ENCODE assay signal across 8 cellular contexts in the genomic region with DNA sequence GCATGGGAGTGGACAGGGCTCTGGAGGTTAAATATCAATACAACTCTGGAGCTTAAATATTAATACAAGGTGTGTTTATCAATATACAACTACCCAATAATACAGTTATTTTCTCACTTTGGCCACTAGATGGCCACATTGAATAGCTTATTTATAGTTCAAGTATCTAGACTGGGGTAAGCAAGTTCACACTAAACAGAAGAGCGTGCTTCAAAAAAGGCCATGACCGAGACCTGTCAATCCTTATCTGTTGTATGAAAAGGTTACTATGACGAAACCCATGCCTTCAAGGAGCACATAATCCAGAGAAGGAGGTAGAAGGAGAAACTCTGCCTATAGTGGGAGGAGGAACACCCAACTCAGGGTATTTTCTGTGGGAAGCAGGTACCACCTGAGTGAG. TPM values are rescaled to one million over a fixed set of nuclear protein-coding genes. Genes with fewer than 3 reads are reported as not detected.
DNase-seq lines count a peak whose midpoint lies in the region; ATAC-seq, FAIRE-seq and TF ChIP-seq lines count a peak whose summit lies in the region.

No MANE protein-coding gene starts in this region.

- CTCF ChIA-PET in T-cell (lab: Charles Lee), result interaction anchor here (0.5 to 3.7 kb wide), 40 partner anchors 11 to 1780 kb away, joined by 3 to 65 read pairs (median 4); a partner anchor contains a TSS

- no peaks in the 10 kb centered on the region for H3K27me3 Mint-ChIP-seq in T-cell
- no peaks in the 10 kb centered on the region for H3K27me3 Mint-ChIP-seq in osteocyte (ENCODE audit: unreplicated experiment)

- POLR2A ChIA-PET in T-cell (lab: Charles Lee), result interaction anchor here (0.5 to 1.5 kb wide), 5 partner anchors 30 to 86 kb away, joined by 3 to 17 read pairs (median 5); no protein-coding TSS in a partner anchor

- H3K27ac Mint-ChIP-seq in T-cell, result no peak overlapping the region
- H3K27ac Mint-ChIP-seq in osteocyte (ENCODE audit: unreplicated experiment), result no peak overlapping the region

- peaks cover 0 to 40% (median 24%) of the 10 kb centered on the region in 10 experiments; a peak in 17 of 20 replicates for H3K4me1 ChIP-seq in BLaER1 treated with 17β-estradiol and CSF1 and Interleukin-3, amounts not matched to agents 10 nM and 100 nM

- H3K4me3 Mint-ChIP-seq in T-cell, result no peak overlapping the region
- H3K4me3 Mint-ChIP-seq in osteocyte (ENCODE audit: unreplicated experiment), result no peak overlapping the region

- ATAC-seq in HG02852 (IDR thresholded peaks at IDR 0.05; ENCODE audit: unreplicated experiment), result peak; percentile 83
- ATAC-seq in T-cell (replicated peaks in 1 of 4), result peak; percentile 75 to 88 (median 78)

- no peaks in the 10 kb centered on the region for H3K27me3 ChIP-seq in BLaER1 treated with 17β-estradiol and CSF1 and Interleukin-3, amounts not matched to agents 10 nM and 100 nM

- peaks cover 0 to 11% (median 0%) of the 10 kb centered on the region in 11 experiments; a peak in 1 of 22 replicates for H4K20me1 ChIP-seq in BLaER1 treated with 17β-estradiol and CSF1 and Interleukin-3, amounts not matched to agents 10 nM and 100 nM

- peak overlapping the region in 1 of 11 experiments; percentile 53; a peak in 3 of 22 replicates for H3K27ac ChIP-seq in BLaER1 treated with 17β-estradiol and CSF1 and Interleukin-3, amounts not matched to agents 10 nM and 100 nM

- DNase-seq in GM18507 (ENCODE audit: extremely low spot score, insufficient read length, low read depth), result peak; percentile 30
- peak; percentile 70 for DNase-seq in NCI-H146 (lab: John Stamatoyannopoulos, UW)
- peak in 6 of 34 experiments; percentile 1 to 11 (median 6) for DNase-seq in T-cell
- peak; percentile 75 for DNase-seq in fibroblast of villous mesenchyme (ENCODE audit: low read depth)
- DNase-seq in osteocyte (ENCODE audit: extremely low spot score, unreplicated experiment), result no peak
- DNase-seq in cortex of kidney (lab: John Stamatoyannopoulos, UW), result no peak

- no peaks in the 10 kb centered on the region for H3K9me3 ChIP-seq in BLaER1 treated with 17β-estradiol and CSF1 and Interleukin-3, amounts not matched to agents 10 nM and 100 nM (replicated peaks in 1 of 11)

- peak overlapping the region in 6 of 11 experiments; percentile 6 to 67 (median 58); a peak in 8 of 22 replicates for H3K4me2 ChIP-seq in BLaER1 treated with 17β-estradiol and CSF1 and Interleukin-3, amounts not matched to agents 10 nM and 100 nM

- no peak overlapping the region for H3K4me3 ChIP-seq in BLaER1 treated with 17β-estradiol and CSF1 and Interleukin-3, amounts not matched to agents 10 nM and 100 nM
- H3K4me3 ChIP-seq in fibroblast of villous mesenchyme (ENCODE audit: low read depth, low read length), result no peak overlapping the region

- H3K9ac ChIP-seq in BLaER1 treated with 17β-estradiol and CSF1 and Interleukin-3, amounts not matched to agents 10 nM and 100 nM, result no peak overlapping the region

- H3K36me3 ChIP-seq in BLaER1 treated with 17β-estradiol and CSF1 and Interleukin-3, amounts not matched to agents 10 nM and 100 nM, result peaks cover 0 to 18% (median 0%) of the 10 kb centered on the region in 11 experiments; a peak in 8 of 22 replicates

- TF ChIP-seq CTCF in fibroblast of villous mesenchyme (IDR thresholded peaks at IDR 0.05; ENCODE audit: insufficient read depth, low read depth, low read length) (peak; percentile 60), osteocyte (IDR thresholded peaks at IDR 0.05) (peak; percentile 71)

- H3K9me3 Mint-ChIP-seq in T-cell, result no peaks in the 10 kb centered on the region
- no peaks in the 10 kb centered on the region for H3K9me3 Mint-ChIP-seq in osteocyte (ENCODE audit: unreplicated experiment)

- H3K4me1 Mint-ChIP-seq in T-cell (no peaks in the 10 kb centered on the region), osteocyte (ENCODE audit: unreplicated experiment) (peaks cover 47% of the 10 kb centered on the region)

- no peaks in the 10 kb centered on the region for H3K36me3 Mint-ChIP-seq in T-cell
- H3K36me3 Mint-ChIP-seq in osteocyte (ENCODE audit: unreplicated experiment), result no peaks in the 10 kb centered on the region

- peak; percentile 83 for FAIRE-seq in GM18507 (lab: Jason Lieb, UNC)

RNA-seq across cellular contexts. Expression of a gene that starts 29.1 kb away (rescaled TPM):
- total RNA-seq in T-cell, result 10 to 100 TPM in 4 of 5 donors, 1 to 10 TPM in 1; 6.5 to 15.8 (median 12.4) TPM
- total RNA-seq in fibroblast of villous mesenchyme, result 16.4 and 17.7 TPM in 2 replicates
- 12.7 and 14.2 TPM in 2 replicates for total RNA-seq in osteocyte

RNA-seq across cellular contexts. Expression of a gene that starts 29.1 kb away (rescaled TPM):
- total RNA-seq in T-cell (1 to 10 TPM; 4.1 to 8.8 (median 7.3) TPM), fibroblast of villous mesenchyme (19.6 and 47.5 TPM in 2 replicates), osteocyte (15.3 and 15.8 TPM in 2 replicates)

RNA-seq across cellular contexts. Expression of a gene that starts 41.0 kb away (rescaled TPM):
- total RNA-seq in T-cell, result under 1 TPM in 4 of 5 donors, not detected in 1; 0.13 to 0.48 (median 0.26) TPM
- not detected in 2 replicates for total RNA-seq in fibroblast of villous mesenchyme
- total RNA-seq in osteocyte, result not detected in 2 replicates

Comparison
In these comparisons a context has a peak if more than half of its experiments do, and no peak if none do; other contexts are left out.
1. DNase-seq: peak in GM18507 (single experiment), NCI-H146 (single experiment) and fibroblast of villous mesenchyme (single experiment); none in osteocyte (single experiment) and cortex of kidney (single experiment).